ENCODE assay signal across 1 cellular context in the genomic region with DNA sequence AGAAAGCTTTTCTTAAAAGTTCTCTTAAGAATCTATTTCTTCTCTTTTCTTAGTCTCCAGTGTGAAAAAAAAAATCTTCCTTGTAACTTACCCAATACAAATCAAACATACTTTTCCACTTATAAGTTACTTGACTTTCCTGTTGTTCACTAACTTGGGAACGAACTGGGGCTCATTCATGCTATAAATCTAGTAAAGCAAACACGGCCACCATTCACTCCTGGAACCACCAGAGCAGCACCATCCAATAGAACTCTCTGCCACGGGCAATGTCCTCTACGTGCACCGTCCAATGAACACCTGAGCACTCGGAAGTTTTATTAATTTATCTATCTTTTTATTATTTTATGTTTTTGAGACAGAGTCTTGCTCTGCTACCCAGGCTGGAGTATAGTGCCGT.
TF ChIP-seq lines count a peak whose summit lies in the region.

No MANE protein-coding gene starts in this region.

TF ChIP-seq in SK-N-SH, 30 proteins besides CTCF, POLR2A, EP300 and RAD21:
- TF ChIP-seq, protein P1, sequence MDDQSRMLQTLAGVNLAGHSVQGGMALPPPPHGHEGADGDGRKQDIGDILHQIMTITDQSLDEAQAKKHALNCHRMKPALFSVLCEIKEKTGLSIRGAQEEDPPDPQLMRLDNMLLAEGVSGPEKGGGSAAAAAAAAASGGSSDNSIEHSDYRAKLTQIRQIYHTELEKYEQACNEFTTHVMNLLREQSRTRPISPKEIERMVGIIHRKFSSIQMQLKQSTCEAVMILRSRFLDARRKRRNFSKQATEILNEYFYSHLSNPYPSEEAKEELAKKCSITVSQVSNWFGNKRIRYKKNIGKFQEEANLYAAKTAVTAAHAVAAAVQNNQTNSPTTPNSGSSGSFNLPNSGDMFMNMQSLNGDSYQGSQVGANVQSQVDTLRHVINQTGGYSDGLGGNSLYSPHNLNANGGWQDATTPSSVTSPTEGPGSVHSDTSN (IDR thresholded peaks at IDR 0.05): no peak
- no peak for TF ChIP-seq TEAD4 (IDR thresholded peaks at IDR 0.05; ENCODE audit: borderline replicate concordance, insufficient read depth)
- no peak for TF ChIP-seq SIN3A (IDR thresholded peaks at IDR 0.05; ENCODE audit: borderline replicate concordance, low read depth, low read length)
- no peak for TF ChIP-seq GATA2 (CRISPR knock-in tag; IDR thresholded peaks at IDR 0.05)
- no peak for TF ChIP-seq MEF2A (IDR thresholded peaks at IDR 0.05; ENCODE audit: borderline replicate concordance, low read depth)
- TF ChIP-seq, protein P2, sequence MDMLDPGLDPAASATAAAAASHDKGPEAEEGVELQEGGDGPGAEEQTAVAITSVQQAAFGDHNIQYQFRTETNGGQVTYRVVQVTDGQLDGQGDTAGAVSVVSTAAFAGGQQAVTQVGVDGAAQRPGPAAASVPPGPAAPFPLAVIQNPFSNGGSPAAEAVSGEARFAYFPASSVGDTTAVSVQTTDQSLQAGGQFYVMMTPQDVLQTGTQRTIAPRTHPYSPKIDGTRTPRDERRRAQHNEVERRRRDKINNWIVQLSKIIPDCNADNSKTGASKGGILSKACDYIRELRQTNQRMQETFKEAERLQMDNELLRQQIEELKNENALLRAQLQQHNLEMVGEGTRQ (IDR thresholded peaks at IDR 0.05; ENCODE audit: borderline replicate concordance, low read depth, low read length): no peak
- no peak for TF ChIP-seq NFIC (IDR thresholded peaks at IDR 0.05; ENCODE audit: borderline replicate concordance)
- no peak for TF ChIP-seq CHD2 (IDR thresholded peaks at IDR 0.05; ENCODE audit: low read length, partially characterized antibody)
- TF ChIP-seq RCOR1 (IDR thresholded peaks at IDR 0.05; ENCODE audit: low read length): no peak
- TF ChIP-seq EZH2phosphoT487 (IDR thresholded peaks at IDR 0.05; ENCODE audit: borderline replicate concordance, low read depth): no peak
- TF ChIP-seq NRF1 (IDR thresholded peaks at IDR 0.05; ENCODE audit: low read depth, low read length): no peak
- no peak for TF ChIP-seq TCF12 (IDR thresholded peaks at IDR 0.05)
- no peak for TF ChIP-seq RXRA (IDR thresholded peaks at IDR 0.05; ENCODE audit: borderline replicate concordance, low read depth)
